12 cellular contexts compared by ENCODE assay signal in the genomic region with DNA sequence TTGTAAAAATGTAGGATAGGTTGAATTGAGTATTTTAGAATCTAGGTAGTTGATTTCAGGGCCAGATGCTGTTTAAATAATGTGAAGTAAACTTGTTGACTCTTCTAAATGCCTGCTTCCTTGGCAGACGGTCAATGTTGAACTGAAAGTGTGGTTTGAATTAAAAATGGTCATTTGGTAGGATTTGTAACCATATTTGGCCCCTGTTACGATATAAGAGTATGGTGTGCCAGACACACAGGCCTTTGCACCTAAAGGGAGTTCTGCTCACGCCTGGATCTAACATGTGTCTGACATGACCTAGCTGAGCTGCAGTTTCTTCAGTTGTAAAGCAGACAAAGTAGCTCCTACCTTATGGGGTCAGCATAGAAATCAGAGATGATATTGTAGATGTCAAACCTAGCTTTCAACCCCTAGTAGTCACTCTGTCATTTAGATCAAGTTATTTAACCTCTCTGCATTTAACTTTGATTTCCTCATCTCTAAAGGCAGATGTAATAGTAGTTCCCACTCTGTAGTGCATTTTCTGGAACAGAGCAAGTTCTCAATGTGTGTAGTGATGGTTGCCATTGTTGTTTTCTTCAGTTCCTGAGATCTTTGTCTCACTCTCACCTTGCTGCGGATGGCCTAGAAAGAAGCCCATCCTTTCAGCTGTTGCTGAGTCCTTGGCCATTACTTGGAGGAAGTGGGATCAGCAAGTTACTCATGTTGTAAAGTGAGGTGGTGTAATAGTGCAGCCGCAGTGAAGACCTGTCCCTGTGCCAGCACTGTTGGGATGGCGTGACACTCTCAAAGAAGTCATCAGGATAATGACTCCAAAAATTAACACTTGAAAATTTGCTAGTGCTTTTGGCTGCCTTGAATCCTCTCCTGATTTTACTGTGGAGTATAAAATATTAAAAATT.
DNase-seq lines count a peak whose midpoint lies in the region; ATAC-seq and TF ChIP-seq lines count a peak whose summit lies in the region.
"Had no signal": no experiment of that assay in that cellular context is flagged by ENCODE, and none has a peak within 500 bp of the region (broad histone marks: within the 10 kb centered on the region; RNA-seq: fewer than 3 reads in every experiment).

No MANE protein-coding gene starts in this region.

- H3K4me3 Mint-ChIP-seq in stimulated activated naive CD8-positive, alpha-beta T cell treated with anti-CD3 and anti-CD28 coated beads, Interleukin-15, amount 100 ng/mL, for 72 hours: no peak overlapping the region
- no peak overlapping the region for H3K4me3 Mint-ChIP-seq in activated naive CD8-positive, alpha-beta T cell treated with anti-CD3 and anti-CD28 coated beads, Interleukin-2, amount 50 U/mL, for 24 hours
- H3K4me3 Mint-ChIP-seq: activated T-helper 1 cell treated with anti-CD3 and anti-CD28 coated beads, Interleukin-12 subunit alpha, Interleukin-12 subunit beta, Interleukin-2, Interleukin-4 antibody, amounts not matched to agents 30 ng/mL and 10 ng/mL and 1 ng/mL, durations not matched to agents 14 hours and 24 hours and 36 hours; central memory CD8-positive, alpha-beta T cell had no signal

- no peaks in the 10 kb centered on the region for H3K4me1 Mint-ChIP-seq in stimulated activated naive CD8-positive, alpha-beta T cell treated with anti-CD3 and anti-CD28 coated beads, Interleukin-15, amount 100 ng/mL, for 72 hours
- H3K4me1 Mint-ChIP-seq in activated naive CD8-positive, alpha-beta T cell treated with anti-CD3 and anti-CD28 coated beads, Interleukin-2, amount 50 U/mL, for 24 hours: no peaks in the 10 kb centered on the region
- H3K4me1 Mint-ChIP-seq: central memory CD8-positive, alpha-beta T cell had no signal

- no peaks in the 10 kb centered on the region for H3K27me3 Mint-ChIP-seq in stimulated activated naive CD8-positive, alpha-beta T cell treated with anti-CD3 and anti-CD28 coated beads, Interleukin-15, amount 100 ng/mL, for 72 hours
- no peaks in the 10 kb centered on the region for H3K27me3 Mint-ChIP-seq in activated naive CD8-positive, alpha-beta T cell treated with anti-CD3 and anti-CD28 coated beads, Interleukin-2, amount 50 U/mL, for 24 hours
- H3K27me3 Mint-ChIP-seq: central memory CD8-positive, alpha-beta T cell had no signal

- no peak overlapping the region for H3K27ac Mint-ChIP-seq in stimulated activated naive CD8-positive, alpha-beta T cell treated with anti-CD3 and anti-CD28 coated beads, Interleukin-15, amount 100 ng/mL, for 72 hours
- H3K27ac Mint-ChIP-seq in activated naive CD8-positive, alpha-beta T cell treated with anti-CD3 and anti-CD28 coated beads, Interleukin-2, amount 50 U/mL, for 24 hours: no peak overlapping the region
- H3K27ac Mint-ChIP-seq: activated T-helper 1 cell treated with anti-CD3 and anti-CD28 coated beads, Interleukin-12 subunit alpha, Interleukin-12 subunit beta, Interleukin-2, Interleukin-4 antibody, amounts not matched to agents 30 ng/mL and 10 ng/mL and 1 ng/mL, durations not matched to agents 14 hours and 24 hours and 36 hours had no signal

- peaks cover 13% of the 10 kb centered on the region for H3K4me1 ChIP-seq in endocrine pancreas (ENCODE audit: control insufficient read depth, insufficient read depth, low read length)
- H3K4me1 ChIP-seq in mucosa of descending colon (ENCODE audit: low read depth): peaks cover 7% of the 10 kb centered on the region
- no peaks in the 10 kb centered on the region for H3K4me1 ChIP-seq in HAP-1
- H3K4me1 ChIP-seq: BLaER1 had no signal

- no peaks in the 10 kb centered on the region for H3K27me3 ChIP-seq in endocrine pancreas (ENCODE audit: control insufficient read depth, insufficient read depth, low read length)
- H3K27me3 ChIP-seq in HAP-1 (ENCODE audit: low read depth): no peaks in the 10 kb centered on the region
- H3K27me3 ChIP-seq: BLaER1 had no signal

- ATAC-seq in mucosa of descending colon (peak; percentile 67), GM19328 (IDR thresholded peaks at IDR 0.05; ENCODE audit: unreplicated experiment) (no peak)
- no peak for ATAC-seq in stimulated activated naive CD8-positive, alpha-beta T cell treated with anti-CD3 and anti-CD28 coated beads, Interleukin-15, amount 100 ng/mL, for 72 hours
- no peak for ATAC-seq in activated naive CD8-positive, alpha-beta T cell treated with anti-CD3 and anti-CD28 coated beads, Interleukin-2, amount 50 U/mL, for 24 hours

- H3K36me3 ChIP-seq in endocrine pancreas (ENCODE audit: control insufficient read depth, insufficient read depth, low read length) (peaks cover 3% of the 10 kb centered on the region), mucosa of descending colon (ENCODE audit: low read depth) (peaks cover 2% of the 10 kb centered on the region), HAP-1 (replicated peaks) (peaks cover 9% of the 10 kb centered on the region)

- DNase-seq in AG10803 (ENCODE audit: low read depth): peak; percentile 88
- peak; percentile 59 for DNase-seq in LHCN-M2 (ENCODE audit: low read depth)
- DNase-seq in mucosa of descending colon: no peak
- DNase-seq in HAP-1 (ENCODE audit: low spot score in 2 of 2): no peak
- no peak for DNase-seq in stimulated activated naive CD8-positive, alpha-beta T cell treated with anti-CD3 and anti-CD28 coated beads, Interleukin-15, amount 100 ng/mL, for 72 hours
- DNase-seq in activated naive CD8-positive, alpha-beta T cell treated with anti-CD3 and anti-CD28 coated beads, Interleukin-2, amount 50 U/mL, for 24 hours: no peak
- DNase-seq: kidney glomerular epithelial cell had no signal

- H3K9ac ChIP-seq in endocrine pancreas (ENCODE audit: control insufficient read depth, insufficient read depth, low read length): no peak overlapping the region
- H3K9ac ChIP-seq: BLaER1 had no signal

- TF ChIP-seq CTCF in AG10803 (conservative IDR thresholded peaks at IDR 0.05; ENCODE audit: low read length) (no peak), mucosa of descending colon (IDR thresholded peaks at IDR 0.05) (no peak)

- peaks cover 32% of the 10 kb centered on the region for H3K36me3 Mint-ChIP-seq in activated naive CD8-positive, alpha-beta T cell treated with anti-CD3 and anti-CD28 coated beads, Interleukin-2, amount 50 U/mL, for 24 hours (ENCODE audit: low read depth)

- no peak overlapping the region for H3K4me3 ChIP-seq in AG10803 (ENCODE audit: low read length)
- H3K4me3 ChIP-seq in endocrine pancreas (ENCODE audit: control insufficient read depth, insufficient read depth, low read length): peak overlapping the region; percentile 40
- H3K4me3 ChIP-seq in mucosa of descending colon: no peak overlapping the region
- no peak overlapping the region for H3K4me3 ChIP-seq in HAP-1
- H3K4me3 ChIP-seq: BLaER1 had no signal

- no peaks in the 10 kb centered on the region for H3K9me3 Mint-ChIP-seq in stimulated activated naive CD8-positive, alpha-beta T cell treated with anti-CD3 and anti-CD28 coated beads, Interleukin-15, amount 100 ng/mL, for 72 hours
- no peaks in the 10 kb centered on the region for H3K9me3 Mint-ChIP-seq in activated naive CD8-positive, alpha-beta T cell treated with anti-CD3 and anti-CD28 coated beads, Interleukin-2, amount 50 U/mL, for 24 hours
- H3K9me3 Mint-ChIP-seq: activated T-helper 1 cell treated with anti-CD3 and anti-CD28 coated beads, Interleukin-12 subunit alpha, Interleukin-12 subunit beta, Interleukin-2, Interleukin-4 antibody, amounts not matched to agents 30 ng/mL and 10 ng/mL and 1 ng/mL, durations not matched to agents 14 hours and 24 hours and 36 hours; central memory CD8-positive, alpha-beta T cell had no signal

- in situ Hi-C loops in HAP-1 (cut with MboI; ENCODE audit: low sequenced_read_pairs): no loop called here

- intact Hi-C loops in mucosa of descending colon (cut with DNase I, micrococcal nuclease): no loop called here

- no peaks in the 10 kb centered on the region for H3K9me3 ChIP-seq in endocrine pancreas (ENCODE audit: control insufficient read depth, low read length)
- H3K9me3 ChIP-seq in mucosa of descending colon: no peaks in the 10 kb centered on the region
- no peaks in the 10 kb centered on the region for H3K9me3 ChIP-seq in HAP-1
- H3K9me3 ChIP-seq: BLaER1 had no signal

Comparison
In these comparisons a context has a peak if more than half of its experiments do, and no peak if none do; other contexts are left out.
1. DNase-seq: peak in AG10803 (single experiment) and LHCN-M2 (single experiment); none in mucosa of descending colon (0 of 3), HAP-1 (0 of 2), stimulated activated naive CD8-positive, alpha-beta T cell treated with anti-CD3 and anti-CD28 coated beads, Interleukin-15, amount 100 ng/mL, for 72 hours (0 of 2) and activated naive CD8-positive, alpha-beta T cell treated with anti-CD3 and anti-CD28 coated beads, Interleukin-2, amount 50 U/mL, for 24 hours (single experiment).